In genomic region chr20:10447028-10447427, GRCh38 we compare ENCODE assay signal across 8 cellular contexts. TPM values are rescaled to one million over a fixed set of nuclear protein-coding genes. Genes with fewer than 3 reads are reported as not detected.
DNase-seq lines count a peak whose midpoint lies in the region; ATAC-seq and TF ChIP-seq lines count a peak whose summit lies in the region.

No MANE protein-coding gene starts in this region.

- peaks cover 7% of the 10 kb centered on the region for H3K36me3 Mint-ChIP-seq in activated naive CD4-positive, alpha-beta T cell treated with anti-CD3 and anti-CD28 coated beads for 36 hours (ENCODE audit: low read depth)

- H3K27me3 Mint-ChIP-seq in activated naive CD4-positive, alpha-beta T cell treated with anti-CD3 and anti-CD28 coated beads for 36 hours (ENCODE audit: low read depth): no peaks in the 10 kb centered on the region

- peak overlapping the region; percentile 59 for H3K27ac Mint-ChIP-seq in activated naive CD4-positive, alpha-beta T cell treated with anti-CD3 and anti-CD28 coated beads for 36 hours

- intact Hi-C loops in activated naive CD4-positive, alpha-beta T cell treated with anti-CD3 and anti-CD28 coated beads for 36 hours (cut with micrococcal nuclease): loop anchor here (1.0 kb wide), 2 partner anchors 12 to 96 kb away; partner anchors contain the start of gene SLX4IP
- intact Hi-C loops in mucosa of descending colon (cut with DNase I, micrococcal nuclease): no loop called here

- DNase-seq in COLO668 (lab: John Stamatoyannopoulos, UW; ENCODE audit: unreplicated experiment) (peak; percentile 49), OCI-M1 (lab: John Stamatoyannopoulos, UW) (peak; percentile 92), mucosa of descending colon (peak in 1 of 3 donors; percentile 57), occipital lobe (lab: John Stamatoyannopoulos, UW) (no peak), H7 (no peak)
- DNase-seq in activated naive CD4-positive, alpha-beta T cell treated with anti-CD3 and anti-CD28 coated beads for 36 hours: peak; percentile 76

- H3K4me1 ChIP-seq in mucosa of descending colon (ENCODE audit: low read depth): no peaks in the 10 kb centered on the region

- H3K9me3 Mint-ChIP-seq in activated naive CD4-positive, alpha-beta T cell treated with anti-CD3 and anti-CD28 coated beads for 36 hours: no peaks in the 10 kb centered on the region

- TF ChIP-seq CTCF in mucosa of descending colon (IDR thresholded peaks at IDR 0.05): no peak

- H3K27me3 ChIP-seq in H7 (ENCODE audit: control insufficient read depth, insufficient read depth, low read length): no peaks in the 10 kb centered on the region

- ATAC-seq in GM19397 (IDR thresholded peaks at IDR 0.05; ENCODE audit: unreplicated experiment) (peak; percentile 92), HG03354 (IDR thresholded peaks at IDR 0.05; ENCODE audit: poor library complexity, severe bottlenecking, unreplicated experiment) (peak; percentile 99), mucosa of descending colon (peak; percentile 94)

- CTCF ChIA-PET in activated naive CD4-positive, alpha-beta T cell treated with anti-CD3 and anti-CD28 coated beads for 36 hours (lab: Charles Lee): no interaction called here

- no peaks in the 10 kb centered on the region for H3K9me3 ChIP-seq in mucosa of descending colon

- peaks cover 26% of the 10 kb centered on the region for H3K4me1 Mint-ChIP-seq in activated naive CD4-positive, alpha-beta T cell treated with anti-CD3 and anti-CD28 coated beads for 36 hours (ENCODE audit: low read depth)

- H3K36me3 ChIP-seq in mucosa of descending colon (ENCODE audit: low read depth) (no peaks in the 10 kb centered on the region), H7 (replicated peaks; ENCODE audit: control insufficient read depth, insufficient read depth, low read length) (no peaks in the 10 kb centered on the region)

- H3K4me3 ChIP-seq in mucosa of descending colon (no peak overlapping the region), H7 (ENCODE audit: insufficient read depth, low read depth, low read length) (no peak overlapping the region)

- peak overlapping the region; percentile 64 for H3K4me3 Mint-ChIP-seq in activated naive CD4-positive, alpha-beta T cell treated with anti-CD3 and anti-CD28 coated beads for 36 hours

RNA-seq across cellular contexts. Expression of gene SLX4IP, which starts 11.9 kb away (rescaled TPM):
- total RNA-seq in activated naive CD4-positive, alpha-beta T cell treated with anti-CD3 and anti-CD28 coated beads for 36 hours: 1 to 10 TPM; 4.9 to 5.2 TPM
- total RNA-seq in mucosa of descending colon: 1 to 10 TPM; 5.7 to 9.7 (median 7.7) TPM
- total RNA-seq in occipital lobe: 7.5 TPM
- 3.9 TPM in 2 replicates for total RNA-seq in H7 (2014; rRNA removed; shearing (Covaris generic))

RNA-seq across cellular contexts. Expression of gene MKKS, which starts 13.0 kb away (rescaled TPM):
- total RNA-seq in activated naive CD4-positive, alpha-beta T cell treated with anti-CD3 and anti-CD28 coated beads for 36 hours: 1 to 10 TPM; 3.8 to 4.2 TPM
- total RNA-seq in mucosa of descending colon (10 to 100 TPM; 21.1 to 30.0 (median 28.2) TPM), occipital lobe (17.9 TPM)
- total RNA-seq in H7 (2014; rRNA removed; shearing (Covaris generic)): 14.6 and 16.7 TPM in 2 replicates

Comparison
In these comparisons a context has a peak if more than half of its experiments do, and no peak if none do; other contexts are left out.
1. DNase-seq: peak in COLO668 (single experiment), OCI-M1 (single experiment) and activated naive CD4-positive, alpha-beta T cell treated with anti-CD3 and anti-CD28 coated beads for 36 hours (single experiment); none in occipital lobe (single experiment) and H7 (single experiment).
2. Peak in every context shown above with its lines, with median percentiles within 50 percentile points of each other: ATAC-seq.